In genomic region chr9:94178927-94179326, GRCh38 we compare ENCODE assay signal across 13 cellular contexts.
DNase-seq lines count a peak whose midpoint lies in the region; ATAC-seq, FAIRE-seq and TF ChIP-seq lines count a peak whose summit lies in the region.
"Had no signal": no experiment of that assay in that cellular context is flagged by ENCODE, and none has a peak within 500 bp of the region (broad histone marks: within the 10 kb centered on the region; RNA-seq: fewer than 3 reads in every experiment).

No MANE protein-coding gene starts in this region.

- FAIRE-seq in K562 (lab: Jason Lieb, UNC): no peak

- peaks cover 39% of the 10 kb centered on the region for H3K79me2 ChIP-seq in K562 (ENCODE audit: control insufficient read depth, insufficient read depth, low read length)

- no peaks in the 10 kb centered on the region for H3K9me1 ChIP-seq in K562 (ENCODE audit: control insufficient read depth, insufficient read depth, low read length)

- DNase-seq in GM20000 (ENCODE audit: low spot score): peak; percentile 63
- no peak for DNase-seq in K562 (ENCODE audit: extremely low read depth in 1 of 4, low spot score in 3 of 4)
- no peak for DNase-seq in hepatic stellate cell (ENCODE audit: low spot score)
- no peak for DNase-seq in OCI-M2 (lab: John Stamatoyannopoulos, UW; ENCODE audit: unreplicated experiment)
- no peak for DNase-seq in ovary
- DNase-seq in adrenal gland: no peak
- DNase-seq: DMS53, foreskin keratinocyte, mesendoderm, Peyer's patch, substantia nigra had no signal

- 80% methylated on average over 2 of the region's 2 CpGs for WGBS in K562 (ENCODE audit: insufficient coverage, low coverage, missing lambda C conversion rate)
- 77 to 83% (median 82%) methylated on average over 2 of the region's 2 CpGs for WGBS in ovary, 3 donors
- WGBS in adrenal gland, 4 donors: 75 to 85% (median 76%) methylated on average over 2 of the region's 2 CpGs

- no TSS peak for BruUV-seq in K562 (replicated peaks; lab: Mats Ljungman, UMichigan)

- H2AFZ ChIP-seq in K562 (ENCODE audit: low read depth, low read length): no peak overlapping the region

- ATAC-seq in GM18508 (IDR thresholded peaks at IDR 0.05; ENCODE audit: insufficient read depth, unreplicated experiment) (peak; percentile 44), HG03095 (IDR thresholded peaks at IDR 0.05; ENCODE audit: unreplicated experiment) (peak; percentile 58), K562 (no peak)
- ATAC-seq: foreskin keratinocyte had no signal

- POLR2A ChIA-PET in K562 (lab: Yijun Ruan, JAX): interaction anchor here (0.7 kb wide), 1 partner anchor 177 kb away, joined by 3 read pairs; no protein-coding TSS in a partner anchor

- H3K9me3 ChIP-seq in K562 (replicated peaks; ENCODE audit: control insufficient read depth, insufficient read depth, low read depth, low read length): no peaks in the 10 kb centered on the region
- no peaks in the 10 kb centered on the region for H3K9me3 ChIP-seq in ovary
- H3K9me3 ChIP-seq in adrenal gland (replicated peaks in 1 of 3): no peaks in the 10 kb centered on the region
- H3K9me3 ChIP-seq: Peyer's patch had no signal

- TF ChIP-seq RAD21 in K562 (CRISPR knock-in tag; conservative IDR thresholded peaks at IDR 0.05 in 1 of 2, IDR thresholded peaks at IDR 0.05 in 1 of 2): no peak

- TF ChIP-seq EP300 in K562 (IDR thresholded peaks at IDR 0.05; ENCODE audit: low read length) (no peak), ovary (IDR thresholded peaks at IDR 0.05) (no peak)

- H3K4me3 ChIP-seq in K562 (no peak overlapping the region), ovary (no peak overlapping the region), adrenal gland (no peak overlapping the region)
- H3K4me3 ChIP-seq: Peyer's patch had no signal

- peaks cover 33% of the 10 kb centered on the region for H4K20me1 ChIP-seq in K562 (replicated peaks; ENCODE audit: control insufficient read depth, insufficient read depth, low read length)

- intact Hi-C loops in K562 (cut with micrococcal nuclease): no loop called here
- intact Hi-C loops in ovary (cut with DNase I): no loop called here
- intact Hi-C loops in adrenal gland (cut with DNase I): no loop called here

- H3K27me3 ChIP-seq in K562 (ENCODE audit: control insufficient read depth in 2 of 2, insufficient read depth in 2 of 2, low read length in 2 of 2): no peaks in the 10 kb centered on the region
- H3K27me3 ChIP-seq in ovary: no peaks in the 10 kb centered on the region
- no peaks in the 10 kb centered on the region for H3K27me3 ChIP-seq in adrenal gland
- H3K27me3 ChIP-seq: foreskin keratinocyte, Peyer's patch had no signal

- H3K4me2 ChIP-seq in K562 (ENCODE audit: insufficient read depth, low read length): no peak overlapping the region

- no peak overlapping the region for H3K27ac ChIP-seq in K562 (ENCODE audit: extremely low read depth, low read depth, low read length)
- no peak overlapping the region for H3K27ac ChIP-seq in ovary
- peak overlapping the region in 1 of 5 donors; percentile 12 for H3K27ac ChIP-seq in adrenal gland
- H3K27ac ChIP-seq: foreskin keratinocyte, Peyer's patch had no signal

- peaks cover 57% of the 10 kb centered on the region for H3K36me3 ChIP-seq in K562 (ENCODE audit: control insufficient read depth, insufficient read depth, low read length)
- H3K36me3 ChIP-seq in ovary: no peaks in the 10 kb centered on the region
- H3K36me3 ChIP-seq in adrenal gland (replicated peaks in 1 of 2): peaks cover 0 to 21% of the 10 kb centered on the region in 2 donors

- H3K9ac ChIP-seq in K562 (ENCODE audit: insufficient read depth in 1 of 2, low read depth in 2 of 2, low read length in 2 of 2): no peak overlapping the region

- H3K4me1 ChIP-seq in K562 (replicated peaks in 1 of 2; ENCODE audit: control insufficient read depth in 2 of 2, insufficient read depth in 2 of 2, low read length in 2 of 2): no peaks in the 10 kb centered on the region; a peak in 1 of 5 replicates
- H3K4me1 ChIP-seq in ovary (ENCODE audit: insufficient read depth): peaks cover 13% of the 10 kb centered on the region
- peaks cover 41 to 84% of the 10 kb centered on the region in 2 donors for H3K4me1 ChIP-seq in adrenal gland (replicated peaks in 1 of 2)

- TF ChIP-seq POLR2A in K562 (conservative IDR thresholded peaks at IDR 0.05) (no peak; the same call in 1 of the 2 replicates), ovary (IDR thresholded peaks at IDR 0.05) (no peak), adrenal gland (IDR thresholded peaks at IDR 0.05) (no peak)

- TF ChIP-seq CTCF in GM20000 (IDR thresholded peaks at IDR 0.05; ENCODE audit: extremely low read depth, missing control alignments) (no peak), K562 (IDR thresholded peaks at IDR 0.05 in 2 of 3, conservative IDR thresholded peaks at IDR 0.05 in 1 of 3; ENCODE audit: insufficient read depth in 2 of 3, low read depth in 1 of 3, low read length in 3 of 3) (no peak), ovary (IDR thresholded peaks at IDR 0.05) (no peak), adrenal gland (IDR thresholded peaks at IDR 0.05) (no peak)

- in situ Hi-C loops in K562 (cut with MboI): no loop called here

- CTCF ChIA-PET in K562 (lab: Yijun Ruan, JAX; ENCODE audit: low intra/inter-chr PET ratio): no interaction called here

TF ChIP-seq in K562, 482 proteins besides CTCF, POLR2A, EP300 and RAD21:
- TF ChIP-seq RBFOX2 (IDR thresholded peaks at IDR 0.05; ENCODE audit: low read depth, low read length) (0 out of 2 replicates have a peak, but pooled peaks have one; percentile 28), OTX1 (CRISPR knock-in tag; IDR thresholded peaks at IDR 0.05) (no peak), POLR2AphosphoS2 (IDR thresholded peaks at IDR 0.05; ENCODE audit: low read length) (no peak), DACH1 (IDR thresholded peaks at IDR 0.05; ENCODE audit: partially characterized antibody) (no peak), MBD1 (CRISPR knock-in tag; IDR thresholded peaks at IDR 0.05) (no peak), IRF9 (tag; IDR thresholded peaks at IDR 0.05) (no peak), POLR2H (tag; IDR thresholded peaks at IDR 0.05; ENCODE audit: low read depth) (0 out of 2 replicates have a peak, but pooled peaks have one; percentile 19), ZNF445 (CRISPR knock-in tag; IDR thresholded peaks at IDR 0.05; ENCODE audit: low read depth) (no peak), MTF1 (CRISPR knock-in tag; IDR thresholded peaks at IDR 0.05; ENCODE audit: borderline replicate concordance) (no peak), EWSR1 (IDR thresholded peaks at IDR 0.05; ENCODE audit: borderline replicate concordance, low read depth, partially characterized antibody) (no peak), HDAC6 (IDR thresholded peaks at IDR 0.05; ENCODE audit: low read depth, low read length) (no peak), KAT7 (CRISPR knock-in tag; IDR thresholded peaks at IDR 0.05; ENCODE audit: borderline replicate concordance) (no peak), MCM2 (IDR thresholded peaks at IDR 0.05; ENCODE audit: low read depth) (no peak), ZNF696 (CRISPR knock-in tag; conservative IDR thresholded peaks at IDR 0.05) (no peak)
